In the genomic region with DNA sequence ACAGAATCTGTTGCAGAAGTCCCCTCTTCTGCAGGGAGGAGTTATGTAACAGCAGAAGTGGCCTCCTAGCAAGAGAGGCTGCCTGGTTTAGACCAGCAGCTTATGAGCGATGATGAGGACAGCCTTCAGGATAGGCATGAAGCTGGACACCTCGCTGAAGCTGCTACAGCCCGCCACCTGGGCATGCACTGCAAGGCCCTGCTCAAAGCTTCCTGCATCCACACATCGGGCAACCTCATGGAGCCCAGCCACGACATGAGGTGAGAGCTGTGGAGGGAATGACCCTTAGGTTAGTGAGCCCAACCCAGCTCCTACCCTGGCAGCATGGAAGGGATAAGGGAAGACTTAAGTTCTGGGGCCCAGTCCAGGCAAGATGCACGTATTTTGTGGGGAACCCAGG, we compare ENCODE assay signal across 2 cellular contexts.
TF ChIP-seq lines count a peak whose summit lies in the region.

No MANE protein-coding gene starts in this region.

TF ChIP-seq in WTC11, 78 proteins besides CTCF, POLR2A, EP300 and RAD21:
- TF ChIP-seq ZNF121 (CRISPR knock-in tag; IDR thresholded peaks at IDR 0.05) = peak; percentile 68; the same call in 1 of the 2 replicates
- no peak for TF ChIP-seq NFYB (CRISPR knock-in tag; conservative IDR thresholded peaks at IDR 0.05; ENCODE audit: low read depth)
- TF ChIP-seq ZNF416 (CRISPR knock-in tag; IDR thresholded peaks at IDR 0.05) = no peak

TF ChIP-seq in H1, 55 proteins besides CTCF, POLR2A, EP300 and RAD21:
- TF ChIP-seq ASH2L (IDR thresholded peaks at IDR 0.05; ENCODE audit: low read length) (no peak), JUND (IDR thresholded peaks at IDR 0.05; ENCODE audit: low read length) (no peak), RBBP5 (IDR thresholded peaks at IDR 0.05; ENCODE audit: borderline replicate concordance, low read depth, low read length) (no peak), CEBPB (IDR thresholded peaks at IDR 0.05; ENCODE audit: low read depth, low read length) (no peak), HDAC6 (IDR thresholded peaks at IDR 0.05; ENCODE audit: low read depth, low read length) (no peak), SP1 (IDR thresholded peaks at IDR 0.05; ENCODE audit: low read depth, low read length) (no peak), YY1 (IDR thresholded peaks at IDR 0.05; ENCODE audit: low read depth, low read length) (no peak), SP4 (IDR thresholded peaks at IDR 0.05; ENCODE audit: low read length) (no peak), GABPA (IDR thresholded peaks at IDR 0.05; ENCODE audit: borderline replicate concordance, insufficient read depth, low read length) (no peak), CHD2 (IDR thresholded peaks at IDR 0.05; ENCODE audit: low read length) (no peak), RFX5 (IDR thresholded peaks at IDR 0.05; ENCODE audit: borderline replicate concordance, low read depth, low read length) (no peak), CREB1 (IDR thresholded peaks at IDR 0.05) (no peak), ZNF274 (IDR thresholded peaks at IDR 0.05; ENCODE audit: borderline replicate concordance, extremely low read depth, low read length) (no peak), MAFK (IDR thresholded peaks at IDR 0.05; ENCODE audit: low read depth, low read length) (no peak), NANOG (IDR thresholded peaks at IDR 0.05; ENCODE audit: insufficient read depth, low read depth, low read length, poor library complexity, severe bottlenecking) (no peak), SRF (IDR thresholded peaks at IDR 0.05; ENCODE audit: low read depth, low read length) (no peak), PHF8 (conservative IDR thresholded peaks at IDR 0.05; ENCODE audit: low read depth, low read length) (no peak), RNF2 (IDR thresholded peaks at IDR 0.05; ENCODE audit: borderline replicate concordance, low read depth, low read length, missing control alignments, poor library complexity, severe bottlenecking) (no peak)
- TF ChIP-seq, protein P1, sequence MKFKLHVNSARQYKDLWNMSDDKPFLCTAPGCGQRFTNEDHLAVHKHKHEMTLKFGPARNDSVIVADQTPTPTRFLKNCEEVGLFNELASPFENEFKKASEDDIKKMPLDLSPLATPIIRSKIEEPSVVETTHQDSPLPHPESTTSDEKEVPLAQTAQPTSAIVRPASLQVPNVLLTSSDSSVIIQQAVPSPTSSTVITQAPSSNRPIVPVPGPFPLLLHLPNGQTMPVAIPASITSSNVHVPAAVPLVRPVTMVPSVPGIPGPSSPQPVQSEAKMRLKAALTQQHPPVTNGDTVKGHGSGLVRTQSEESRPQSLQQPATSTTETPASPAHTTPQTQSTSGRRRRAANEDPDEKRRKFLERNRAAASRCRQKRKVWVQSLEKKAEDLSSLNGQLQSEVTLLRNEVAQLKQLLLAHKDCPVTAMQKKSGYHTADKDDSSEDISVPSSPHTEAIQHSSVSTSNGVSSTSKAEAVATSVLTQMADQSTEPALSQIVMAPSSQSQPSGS (IDR thresholded peaks at IDR 0.05; ENCODE audit: low read length) = no peak
